Comparison of ENCODE assay signal across 2 cellular contexts in the genomic region with DNA sequence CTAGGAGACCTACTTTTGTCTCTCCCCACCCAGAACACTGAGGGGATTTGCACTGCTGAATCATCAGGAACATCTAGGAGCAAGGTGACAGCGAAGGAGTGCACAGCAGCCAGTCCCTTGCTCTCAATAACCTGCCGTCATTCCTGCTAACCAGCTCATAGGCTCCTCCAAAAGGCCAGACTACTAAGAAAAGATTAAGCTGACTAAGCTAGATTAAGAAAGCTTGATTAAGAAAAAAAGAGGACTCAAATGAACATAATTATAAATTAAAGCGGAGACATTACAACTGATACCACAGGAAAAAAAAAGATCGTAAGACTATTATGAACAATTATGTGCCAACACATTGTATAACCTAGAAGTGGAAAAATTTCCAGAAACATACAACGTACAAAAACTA.
A peak's percentile ranks its signal among the peaks of the same experiment; 100 is the strongest.
TF ChIP-seq lines count a peak whose summit lies in the region.

No MANE protein-coding gene starts in this region.

TF ChIP-seq in HepG2, 621 proteins besides CTCF, POLR2A, EP300 and RAD21:
- TF ChIP-seq, protein P1, sequence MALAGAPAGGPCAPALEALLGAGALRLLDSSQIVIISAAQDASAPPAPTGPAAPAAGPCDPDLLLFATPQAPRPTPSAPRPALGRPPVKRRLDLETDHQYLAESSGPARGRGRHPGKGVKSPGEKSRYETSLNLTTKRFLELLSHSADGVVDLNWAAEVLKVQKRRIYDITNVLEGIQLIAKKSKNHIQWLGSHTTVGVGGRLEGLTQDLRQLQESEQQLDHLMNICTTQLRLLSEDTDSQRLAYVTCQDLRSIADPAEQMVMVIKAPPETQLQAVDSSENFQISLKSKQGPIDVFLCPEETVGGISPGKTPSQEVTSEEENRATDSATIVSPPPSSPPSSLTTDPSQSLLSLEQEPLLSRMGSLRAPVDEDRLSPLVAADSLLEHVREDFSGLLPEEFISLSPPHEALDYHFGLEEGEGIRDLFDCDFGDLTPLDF (CRISPR knock-in tag; IDR thresholded peaks at IDR 0.05): no peak
- no peak for TF ChIP-seq HDAC6 (IDR thresholded peaks at IDR 0.05; ENCODE audit: low read depth, low read length)
- TF ChIP-seq, protein P2, sequence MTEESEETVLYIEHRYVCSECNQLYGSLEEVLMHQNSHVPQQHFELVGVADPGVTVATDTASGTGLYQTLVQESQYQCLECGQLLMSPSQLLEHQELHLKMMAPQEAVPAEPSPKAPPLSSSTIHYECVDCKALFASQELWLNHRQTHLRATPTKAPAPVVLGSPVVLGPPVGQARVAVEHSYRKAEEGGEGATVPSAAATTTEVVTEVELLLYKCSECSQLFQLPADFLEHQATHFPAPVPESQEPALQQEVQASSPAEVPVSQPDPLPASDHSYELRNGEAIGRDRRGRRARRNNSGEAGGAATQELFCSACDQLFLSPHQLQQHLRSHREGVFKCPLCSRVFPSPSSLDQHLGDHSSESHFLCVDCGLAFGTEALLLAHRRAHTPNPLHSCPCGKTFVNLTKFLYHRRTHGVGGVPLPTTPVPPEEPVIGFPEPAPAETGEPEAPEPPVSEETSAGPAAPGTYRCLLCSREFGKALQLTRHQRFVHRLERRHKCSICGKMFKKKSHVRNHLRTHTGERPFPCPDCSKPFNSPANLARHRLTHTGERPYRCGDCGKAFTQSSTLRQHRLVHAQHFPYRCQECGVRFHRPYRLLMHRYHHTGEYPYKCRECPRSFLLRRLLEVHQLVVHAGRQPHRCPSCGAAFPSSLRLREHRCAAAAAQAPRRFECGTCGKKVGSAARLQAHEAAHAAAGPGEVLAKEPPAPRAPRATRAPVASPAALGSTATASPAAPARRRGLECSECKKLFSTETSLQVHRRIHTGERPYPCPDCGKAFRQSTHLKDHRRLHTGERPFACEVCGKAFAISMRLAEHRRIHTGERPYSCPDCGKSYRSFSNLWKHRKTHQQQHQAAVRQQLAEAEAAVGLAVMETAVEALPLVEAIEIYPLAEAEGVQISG (CRISPR knock-in tag; IDR thresholded peaks at IDR 0.05): no peak
- TF ChIP-seq, protein P3, sequence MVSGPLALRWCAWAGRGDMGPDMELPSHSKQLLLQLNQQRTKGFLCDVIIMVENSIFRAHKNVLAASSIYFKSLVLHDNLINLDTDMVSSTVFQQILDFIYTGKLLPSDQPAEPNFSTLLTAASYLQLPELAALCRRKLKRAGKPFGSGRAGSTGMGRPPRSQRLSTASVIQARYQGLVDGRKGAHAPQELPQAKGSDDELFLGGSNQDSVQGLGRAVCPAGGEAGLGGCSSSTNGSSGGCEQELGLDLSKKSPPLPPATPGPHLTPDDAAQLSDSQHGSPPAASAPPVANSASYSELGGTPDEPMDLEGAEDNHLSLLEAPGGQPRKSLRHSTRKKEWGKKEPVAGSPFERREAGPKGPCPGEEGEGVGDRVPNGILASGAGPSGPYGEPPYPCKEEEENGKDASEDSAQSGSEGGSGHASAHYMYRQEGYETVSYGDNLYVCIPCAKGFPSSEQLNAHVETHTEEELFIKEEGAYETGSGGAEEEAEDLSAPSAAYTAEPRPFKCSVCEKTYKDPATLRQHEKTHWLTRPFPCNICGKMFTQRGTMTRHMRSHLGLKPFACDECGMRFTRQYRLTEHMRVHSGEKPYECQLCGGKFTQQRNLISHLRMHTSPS (CRISPR knock-in tag; IDR thresholded peaks at IDR 0.05; ENCODE audit: low read depth): no peak
- TF ChIP-seq MAFF (IDR thresholded peaks at IDR 0.05; ENCODE audit: low read depth, low read length): peak; percentile 57
- TF ChIP-seq ZSCAN20 (CRISPR knock-in tag; IDR thresholded peaks at IDR 0.05; ENCODE audit: borderline replicate concordance): no peak
- peak; percentile 48 to 77; a peak in 3 of 4 replicates for TF ChIP-seq MAFK (conservative IDR thresholded peaks at IDR 0.05 in 1 of 2, IDR thresholded peaks at IDR 0.05 in 1 of 2; ENCODE audit: low read length in 2 of 2)

TF ChIP-seq in K562, 482 proteins besides CTCF, POLR2A, EP300 and RAD21 (continued from another document):
- TF ChIP-seq, protein P4, sequence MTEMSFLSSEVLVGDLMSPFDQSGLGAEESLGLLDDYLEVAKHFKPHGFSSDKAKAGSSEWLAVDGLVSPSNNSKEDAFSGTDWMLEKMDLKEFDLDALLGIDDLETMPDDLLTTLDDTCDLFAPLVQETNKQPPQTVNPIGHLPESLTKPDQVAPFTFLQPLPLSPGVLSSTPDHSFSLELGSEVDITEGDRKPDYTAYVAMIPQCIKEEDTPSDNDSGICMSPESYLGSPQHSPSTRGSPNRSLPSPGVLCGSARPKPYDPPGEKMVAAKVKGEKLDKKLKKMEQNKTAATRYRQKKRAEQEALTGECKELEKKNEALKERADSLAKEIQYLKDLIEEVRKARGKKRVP (CRISPR knock-in tag; IDR thresholded peaks at IDR 0.05): no peak
